In the genomic region with DNA sequence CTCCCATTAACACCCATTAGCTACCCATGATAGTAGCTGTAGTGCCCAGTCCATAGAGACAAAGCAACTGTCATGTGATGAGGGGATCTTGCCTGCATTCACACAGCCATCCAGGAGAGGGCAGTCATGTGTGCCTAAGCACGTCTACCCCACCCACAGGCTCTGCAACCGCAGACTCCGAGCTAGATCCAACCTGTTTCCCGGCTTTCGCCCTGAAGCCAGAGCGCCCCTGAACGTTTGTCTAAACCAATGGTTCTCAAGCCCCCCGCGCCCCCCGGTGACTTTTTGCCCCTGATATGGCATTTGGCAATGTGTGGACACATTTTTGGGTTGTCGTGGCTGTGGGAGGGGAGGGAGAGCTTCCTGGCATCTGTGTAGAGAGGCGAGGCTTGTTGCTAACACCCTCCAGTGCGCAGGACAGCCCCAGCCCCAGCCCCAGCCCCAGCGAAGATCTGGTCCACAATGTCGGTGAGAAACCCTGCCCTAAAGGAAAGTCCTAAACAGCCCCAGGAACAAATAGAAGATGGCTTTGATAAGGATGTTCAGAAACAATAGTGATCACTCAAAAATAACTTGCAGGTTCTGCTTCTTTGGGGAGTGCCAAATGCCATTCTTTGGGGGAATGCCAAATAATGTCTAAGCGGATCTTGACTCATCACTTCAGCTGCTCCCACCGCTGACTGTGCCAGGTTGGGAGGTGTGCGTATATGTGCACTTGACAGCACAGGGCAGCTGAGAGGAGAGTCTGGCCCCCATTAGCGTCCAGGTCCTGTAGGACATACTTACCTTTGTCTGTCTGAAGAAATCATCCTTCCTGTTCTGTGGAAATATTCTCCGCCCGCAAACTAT, we compare ENCODE assay signal across 8 cellular contexts. TPM values are rescaled to one million over a fixed set of nuclear protein-coding genes. Genes with fewer than 3 reads are reported as not detected.
DNase-seq lines count a peak whose midpoint lies in the region; ATAC-seq and TF ChIP-seq lines count a peak whose summit lies in the region.

No MANE protein-coding gene starts in this region.

- H3K4me1 Mint-ChIP-seq in CD14-positive monocyte: no peaks in the 10 kb centered on the region

- intact Hi-C loops in CD14-positive monocyte (cut with micrococcal nuclease): loop anchor here (5.0 to 10.0 kb wide), 2 partner anchors 188 to 380 kb away; partner anchors contain the start of gene RWDD3 (in 1 of the 2)

- no peak overlapping the region for H3K27ac ChIP-seq in effector memory CD4-positive, alpha-beta T cell (ENCODE audit: insufficient read depth, low read length, poor library complexity, severe bottlenecking)

- no peaks in the 10 kb centered on the region for H3K9me3 ChIP-seq in effector memory CD4-positive, alpha-beta T cell (ENCODE audit: control insufficient read depth, low read length)

- no peaks in the 10 kb centered on the region for H3K9me3 Mint-ChIP-seq in CD14-positive monocyte

- H3K4me3 Mint-ChIP-seq in CD14-positive monocyte: no peak overlapping the region

- DNase-seq in CD14-positive monocyte (ENCODE audit: low spot score): peak; percentile 75
- peak; percentile 74 to 93 for DNase-seq in NCI-H526 (lab: John Stamatoyannopoulos, UW)
- DNase-seq in activated CD4-positive, alpha-beta T cell treated with anti-CD3 and anti-CD28 coated beads, Interleukin-2, amount 50 U/mL, for 48 hours: peak; percentile 77 to 82
- DNase-seq in effector memory CD4-positive, alpha-beta T cell: peak; percentile 43 to 58 (median 43)
- DNase-seq in lung microvascular endothelial cell (ENCODE audit: low read depth in 2 of 2): peak; percentile 95 to 96
- peak; percentile 56 to 72 (median 66) for DNase-seq in stimulated activated CD4-positive, alpha-beta T cell treated with anti-CD3 and anti-CD28 coated beads, TNF-alpha, amount 100 ng/mL, for 24 hours (ENCODE audit: low read depth in 3 of 3)

- peak; percentile 99 for ATAC-seq in GM19372 (IDR thresholded peaks at IDR 0.05; ENCODE audit: low read depth, unreplicated experiment)
- ATAC-seq in HG03520 (IDR thresholded peaks at IDR 0.05; ENCODE audit: unreplicated experiment): peak; percentile 99

- no peak overlapping the region for H3K27ac Mint-ChIP-seq in CD14-positive monocyte

- TF ChIP-seq CTCF in CD14-positive monocyte (IDR thresholded peaks at IDR 0.05): peak; percentile 82

- no peaks in the 10 kb centered on the region for H3K36me3 Mint-ChIP-seq in CD14-positive monocyte

- no peaks in the 10 kb centered on the region for H3K27me3 ChIP-seq in effector memory CD4-positive, alpha-beta T cell (replicated peaks; ENCODE audit: control insufficient read depth, insufficient read depth, low read length, poor library complexity, severe bottlenecking)

- H3K4me1 ChIP-seq in effector memory CD4-positive, alpha-beta T cell (ENCODE audit: control insufficient read depth, insufficient read depth, low read length, poor library complexity, severe bottlenecking): no peaks in the 10 kb centered on the region

- peak overlapping the region; percentile 46 for H3K4me3 ChIP-seq in effector memory CD4-positive, alpha-beta T cell (ENCODE audit: insufficient read depth, low read depth, low read length, poor library complexity, severe bottlenecking)

- H3K27me3 Mint-ChIP-seq in CD14-positive monocyte (ENCODE audit: low read depth in 3 of 3): peaks cover 8 to 14% (median 10%) of the 10 kb centered on the region in 3 donors

- no peaks in the 10 kb centered on the region for H3K36me3 ChIP-seq in effector memory CD4-positive, alpha-beta T cell (ENCODE audit: control insufficient read depth, insufficient read depth, low read length)

RNA-seq across cellular contexts. Expression of gene SLC44A3, which starts 34.5 kb away (rescaled TPM):
- polyA plus RNA-seq in CD14-positive monocyte: not detected
- 2.0 and 4.8 TPM in 2 replicates for total RNA-seq in lung microvascular endothelial cell

Comparison
In these comparisons a context has a peak if more than half of its experiments do, and no peak if none do; other contexts are left out.
1. DNase-seq: peak in every context shown above with its lines; median percentile 96 in lung microvascular endothelial cell; 84 in NCI-H526; 80 in activated CD4-positive, alpha-beta T cell treated with anti-CD3 and anti-CD28 coated beads, Interleukin-2, amount 50 U/mL, for 48 hours; 75 in CD14-positive monocyte; 66 in stimulated activated CD4-positive, alpha-beta T cell treated with anti-CD3 and anti-CD28 coated beads, TNF-alpha, amount 100 ng/mL, for 24 hours; 43 in effector memory CD4-positive, alpha-beta T cell.